10 cellular contexts compared by ENCODE assay signal in genomic region chr12:25388216-25388615, GRCh38.
DNase-seq lines count a peak whose midpoint lies in the region; ATAC-seq and TF ChIP-seq lines count a peak whose summit lies in the region.
"Had no signal": no experiment of that assay in that cellular context is flagged by ENCODE, and none has a peak within 500 bp of the region (broad histone marks: within the 10 kb centered on the region; RNA-seq: fewer than 3 reads in every experiment).

No MANE protein-coding gene starts in this region.

- peak overlapping the region; percentile 98 for H3K27ac Mint-ChIP-seq in activated naive CD8-positive, alpha-beta T cell treated with anti-CD3 and anti-CD28 coated beads, Interleukin-2, amount 50 U/mL, for 24 hours

- H3K27me3 Mint-ChIP-seq in activated naive CD8-positive, alpha-beta T cell treated with anti-CD3 and anti-CD28 coated beads, Interleukin-2, amount 50 U/mL, for 24 hours, result peaks cover 5% of the 10 kb centered on the region

- H3K9me2 ChIP-seq in Loucy (replicated peaks; ENCODE audit: low read depth, low read length), result no peaks in the 10 kb centered on the region

- no peak overlapping the region for H2AFZ ChIP-seq in Loucy (ENCODE audit: low read length)

- peak; percentile 48 for ATAC-seq in activated naive CD8-positive, alpha-beta T cell treated with anti-CD3 and anti-CD28 coated beads, Interleukin-2, amount 50 U/mL, for 24 hours
- no peak for ATAC-seq in GM18520 (IDR thresholded peaks at IDR 0.05; ENCODE audit: unreplicated experiment)
- no peak for ATAC-seq in HG02610 (IDR thresholded peaks at IDR 0.05; ENCODE audit: unreplicated experiment)

- no peak overlapping the region for H3K4me3 ChIP-seq in Loucy (ENCODE audit: low read length, poor library complexity, severe bottlenecking)

- peak overlapping the region; percentile 32 for H3K4me3 Mint-ChIP-seq in activated naive CD8-positive, alpha-beta T cell treated with anti-CD3 and anti-CD28 coated beads, Interleukin-2, amount 50 U/mL, for 24 hours

- peak overlapping the region; percentile 96 for H3K4me2 ChIP-seq in Loucy (ENCODE audit: low read depth, low read length, poor library complexity, severe bottlenecking)

- peaks cover 9% of the 10 kb centered on the region; the same call in 1 of the 2 replicates for H3K79me2 ChIP-seq in Loucy (ENCODE audit: insufficient read depth, low read length)

- peaks cover 2% of the 10 kb centered on the region for H3K36me3 Mint-ChIP-seq in activated naive CD8-positive, alpha-beta T cell treated with anti-CD3 and anti-CD28 coated beads, Interleukin-2, amount 50 U/mL, for 24 hours (ENCODE audit: low read depth)

- H4K20me1 ChIP-seq in Loucy (ENCODE audit: insufficient read depth, low read length, poor library complexity, severe bottlenecking), result no peaks in the 10 kb centered on the region

- H3K36me3 ChIP-seq in Loucy (ENCODE audit: insufficient read depth, low read length), result no peaks in the 10 kb centered on the region

- H3K27me3 ChIP-seq in Loucy (ENCODE audit: insufficient read depth, low read length, poor library complexity, severe bottlenecking), result no peaks in the 10 kb centered on the region
- H3K27me3 ChIP-seq: foreskin keratinocyte had no signal

- H3K4me1 Mint-ChIP-seq in activated naive CD8-positive, alpha-beta T cell treated with anti-CD3 and anti-CD28 coated beads, Interleukin-2, amount 50 U/mL, for 24 hours, result peaks cover 42% of the 10 kb centered on the region

- peaks cover 25% of the 10 kb centered on the region for H3K4me1 ChIP-seq in Loucy (ENCODE audit: insufficient read depth, low read length, poor library complexity, severe bottlenecking)
- H3K4me1 ChIP-seq: foreskin keratinocyte had no signal

- DNase-seq in activated CD4-positive, alpha-beta T cell treated with anti-CD3 and anti-CD28 coated beads for 48 hours, result peak; percentile 62
- no peak for DNase-seq in activated CD4-positive, alpha-beta T cell treated with anti-CD3 and anti-CD28 coated beads, Interleukin-2, amount 50 U/mL, for 1 hour
- peak; percentile 41 for DNase-seq in activated naive CD8-positive, alpha-beta T cell treated with anti-CD3 and anti-CD28 coated beads, Interleukin-2, amount 50 U/mL, for 24 hours
- DNase-seq in stimulated activated CD8-positive, alpha-beta memory T cell treated with anti-CD3 and anti-CD28 coated beads, Interleukin-15, amount 100 ng/mL, for 48 hours (ENCODE audit: low read depth in 2 of 2), result peak; percentile 32 to 43
- no peak for DNase-seq in DMS153 (lab: John Stamatoyannopoulos, UW)
- DNase-seq: cortex of kidney, foreskin keratinocyte had no signal

- no peak overlapping the region for H3K9ac ChIP-seq in Loucy (ENCODE audit: low read depth, low read length, poor library complexity, severe bottlenecking)

- H3K9me3 ChIP-seq in Loucy (ENCODE audit: insufficient read depth, low read depth, low read length), result no peaks in the 10 kb centered on the region

- TF ChIP-seq CTCF in Loucy (conservative IDR thresholded peaks at IDR 0.05; ENCODE audit: low read length), result no peak

- no peaks in the 10 kb centered on the region for H3K9me3 Mint-ChIP-seq in activated naive CD8-positive, alpha-beta T cell treated with anti-CD3 and anti-CD28 coated beads, Interleukin-2, amount 50 U/mL, for 24 hours

- no peaks in the 10 kb centered on the region for H3F3A ChIP-seq in Loucy (ENCODE audit: low read depth)

Comparison
In these comparisons a context has a peak if more than half of its experiments do, and no peak if none do; other contexts are left out.
1. DNase-seq: peak in activated CD4-positive, alpha-beta T cell treated with anti-CD3 and anti-CD28 coated beads for 48 hours (single experiment), activated naive CD8-positive, alpha-beta T cell treated with anti-CD3 and anti-CD28 coated beads, Interleukin-2, amount 50 U/mL, for 24 hours (single experiment) and stimulated activated CD8-positive, alpha-beta memory T cell treated with anti-CD3 and anti-CD28 coated beads, Interleukin-15, amount 100 ng/mL, for 48 hours (2 of 2); none in activated CD4-positive, alpha-beta T cell treated with anti-CD3 and anti-CD28 coated beads, Interleukin-2, amount 50 U/mL, for 1 hour (single experiment) and DMS153 (single experiment).